ENCODE assay signal across 15 cellular contexts in the genomic region with DNA sequence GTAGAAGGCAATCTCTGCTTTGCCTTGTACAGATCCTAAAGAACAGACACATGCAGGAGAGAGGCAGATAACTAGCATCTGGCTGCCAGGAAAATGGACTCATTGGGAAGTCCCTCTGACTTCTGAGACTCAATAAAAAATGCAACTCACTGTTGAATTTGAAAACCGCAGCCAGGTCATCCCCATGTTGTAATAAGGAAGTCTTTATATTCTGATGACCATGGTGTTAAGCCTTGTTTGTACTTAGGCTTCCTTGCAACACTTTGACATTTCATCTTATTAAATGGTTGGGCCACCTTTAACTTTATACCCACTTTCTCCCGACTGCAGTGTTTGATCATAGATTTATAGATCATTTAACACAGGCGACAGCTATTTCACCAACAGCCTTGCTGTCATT.
DNase-seq lines count a peak whose midpoint lies in the region; ATAC-seq and TF ChIP-seq lines count a peak whose summit lies in the region.
"Had no signal": no experiment of that assay in that cellular context is flagged by ENCODE, and none has a peak within 500 bp of the region (broad histone marks: within the 10 kb centered on the region; RNA-seq: fewer than 3 reads in every experiment).

No MANE protein-coding gene starts in this region.

- CTCF ChIA-PET in mammary epithelial cell (lab: Charles Lee; ENCODE audit: low non-redundant PET), result no interaction called here

- no peaks in the 10 kb centered on the region for H3K36me3 ChIP-seq in mammary epithelial cell (ENCODE audit: insufficient read depth, low read length)

- no peak overlapping the region for H3K4me3 ChIP-seq in mammary epithelial cell (replicated peaks in 1 of 3; ENCODE audit: insufficient read depth in 1 of 3, low read depth in 2 of 3, low read length in 3 of 3)
- H3K4me3 ChIP-seq in skeletal muscle cell (ENCODE audit: low read depth, low read length), result no peak overlapping the region

- DNase-seq in GM03348 (ENCODE audit: low spot score), result peak; percentile 14
- peak; percentile 42 for DNase-seq in NCI-H460 (ENCODE audit: extremely low read depth, low read depth)
- DNase-seq in mammary epithelial cell, result peak; percentile 89
- peak; percentile 90 for DNase-seq in skeletal muscle cell (ENCODE audit: low read depth)
- no peak for DNase-seq in superior temporal gyrus (ENCODE audit: extremely low spot score)
- DNase-seq: activated naive CD4-positive, alpha-beta T cell; caudate nucleus; CD4-positive, alpha-beta memory T cell; hippocampal formation; NCI-H1694; NCI-H526 treated with DMSO at 0.1 percent for 48 hours; stimulated activated naive CD4-positive, alpha-beta T cell had no signal

- dilution Hi-C loops in mammary epithelial cell (cut with HindIII; ENCODE audit: low sequenced_read_pairs), result no loop called here

- no peak for TF ChIP-seq CTCF in mammary epithelial cell (conservative IDR thresholded peaks at IDR 0.05 in 1 of 2, IDR thresholded peaks at IDR 0.05 in 1 of 2; ENCODE audit: extremely low read depth in 1 of 2, insufficient read depth in 1 of 2, low read depth in 1 of 2, low read length in 2 of 2)

- H3K9ac ChIP-seq in mammary epithelial cell (ENCODE audit: insufficient read depth, low read length), result no peak overlapping the region

- no peaks in the 10 kb centered on the region for H3K27me3 ChIP-seq in mammary epithelial cell (ENCODE audit: insufficient read depth, low read length)

- H3K9me3 ChIP-seq in mammary epithelial cell (replicated peaks; ENCODE audit: insufficient read depth, low read length), result no peaks in the 10 kb centered on the region

- H3K79me2 ChIP-seq in mammary epithelial cell (ENCODE audit: insufficient read depth, low read length), result no peaks in the 10 kb centered on the region

- BruUV-seq in mammary epithelial cell (replicated peaks; lab: Mats Ljungman, UMichigan), result no TSS peak

- H3K27ac ChIP-seq in mammary epithelial cell (ENCODE audit: insufficient read depth, low read depth, low read length), result no peak overlapping the region

- no peak for ATAC-seq in HG02973 (IDR thresholded peaks at IDR 0.05; ENCODE audit: unreplicated experiment)
- ATAC-seq in GM19328 (IDR thresholded peaks at IDR 0.05; ENCODE audit: unreplicated experiment), result no peak
- ATAC-seq: left lobe of liver had no signal

- no peaks in the 10 kb centered on the region for H4K20me1 ChIP-seq in mammary epithelial cell (ENCODE audit: insufficient read depth, low read length)

- 67% methylated on average over 3 of the region's 3 CpGs for WGBS in mammary epithelial cell (ENCODE audit: low coverage, missing lambda C conversion rate)

- no peak overlapping the region for H3K4me2 ChIP-seq in mammary epithelial cell (ENCODE audit: insufficient read depth, low read depth, low read length)

- in situ Hi-C loops in mammary epithelial cell (cut with MboI; ENCODE audit: low sequenced_read_pairs in 2 of 2), result loop anchor here in 1 of 2 donors (25.0 kb wide), 1 partner anchor 124 kb away; no protein-coding TSS in a partner anchor

- intact Hi-C loops in mammary epithelial cell (cut with micrococcal nuclease), result no loop called here

- peak overlapping the region; percentile 34 for H2AFZ ChIP-seq in mammary epithelial cell (ENCODE audit: low read depth, low read length)

- peaks cover 22% of the 10 kb centered on the region for H3K4me1 ChIP-seq in mammary epithelial cell (ENCODE audit: insufficient read depth, low read length)
